In genomic region chr6:167374167-167374566, GRCh38 we compare ENCODE assay signal across 12 cellular contexts. TPM values are rescaled to one million over a fixed set of nuclear protein-coding genes. Genes with fewer than 3 reads are reported as not detected.
"Had no signal": no experiment of that assay in that cellular context is flagged by ENCODE, and none has a peak within 500 bp of the region (broad histone marks: within the 10 kb centered on the region; RNA-seq: fewer than 3 reads in every experiment).

No MANE protein-coding gene starts in this region.

RNA-seq across cellular contexts. Expression of gene TTLL2, which starts 49.3 kb away (rescaled TPM):
- total RNA-seq: stomach, subcutaneous adipose tissue, suprapubic skin, thoracic aorta, tibial nerve, transverse colon, upper lobe of left lung, upper lobe of right lung, ureter, urinary bladder, uterus, vagina had no signal
- polyA plus RNA-seq: stomach, urinary bladder had no signal
